In the genomic region with DNA sequence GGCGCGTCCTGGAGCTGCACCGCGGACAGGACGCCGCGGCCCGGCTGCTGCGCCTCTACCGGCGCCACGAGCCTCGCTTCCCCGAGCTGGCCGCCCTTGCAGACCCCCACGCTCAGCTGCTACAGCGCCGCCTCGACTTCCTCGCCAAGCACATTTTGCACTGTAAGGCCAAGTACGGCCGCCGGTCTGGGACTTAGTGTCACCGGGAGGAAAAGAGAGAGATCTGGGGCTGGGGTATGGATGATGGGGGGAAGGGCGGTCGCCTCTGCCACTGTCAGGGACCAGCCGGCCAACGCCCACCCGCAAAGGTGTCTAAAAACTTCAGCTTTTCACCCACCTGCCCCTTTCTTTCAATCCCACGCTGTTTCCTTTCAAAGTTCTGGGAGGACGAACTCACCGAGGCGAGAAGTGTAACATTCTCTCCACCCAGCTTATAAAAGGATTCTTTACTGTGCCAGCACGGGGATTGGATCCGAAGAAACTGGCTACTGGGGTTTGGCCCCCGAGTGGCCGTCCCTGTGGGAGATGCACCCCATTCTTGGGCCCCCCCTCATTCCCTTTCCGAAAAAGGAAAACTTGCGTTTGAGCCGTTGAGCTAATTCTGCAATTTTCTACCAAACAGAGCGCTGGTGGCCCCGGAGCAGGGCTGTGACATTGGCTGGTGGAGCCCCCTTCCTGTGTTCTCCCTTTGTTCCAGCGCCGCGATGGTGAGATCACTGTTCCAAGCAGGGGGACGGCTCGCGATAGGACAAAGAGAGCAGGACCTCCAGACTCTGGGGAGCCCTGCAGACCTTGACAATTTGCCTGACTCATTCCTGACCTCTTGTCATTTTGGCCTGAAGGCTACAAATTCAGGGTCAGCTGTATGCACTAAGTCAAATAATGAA, we compare ENCODE assay signal across 8 cellular contexts. TPM values are rescaled to one million over a fixed set of nuclear protein-coding genes. Genes with fewer than 3 reads are reported as not detected.
A peak's percentile ranks its signal among the peaks of the same experiment; 100 is the strongest.
DNase-seq lines count a peak whose midpoint lies in the region; ATAC-seq and TF ChIP-seq lines count a peak whose summit lies in the region.

No MANE protein-coding gene starts in this region.

- H3K79me2 ChIP-seq in PC-3 (ENCODE audit: low read length), result peaks cover 38% of the 10 kb centered on the region

- no peak for TF ChIP-seq EP300 in transverse colon (IDR thresholded peaks at IDR 0.05; ENCODE audit: low read depth)

- H3K9ac ChIP-seq in PC-3 (ENCODE audit: low read length), result peak overlapping the region; percentile 86

- H3K27ac Mint-ChIP-seq in dendritic cell treated with granulocyte-macrophage colony-stimulating factor and Interleukin-4, amounts not matched to agents 40 ng/mL and 50 ng/mL, for 4 days, result no peak overlapping the region

- H3F3A ChIP-seq in PC-3 (ENCODE audit: low read length, unreplicated experiment), result no peaks in the 10 kb centered on the region

- peak; percentile 89 for DNase-seq in ELR (ENCODE audit: low read depth)
- peak; percentile 82 for DNase-seq in H7
- DNase-seq in PC-3, result peak; percentile 32
- DNase-seq in lower lobe of right lung, result peak; percentile 46
- DNase-seq in transverse colon, result peak; percentile 8

- TF ChIP-seq CTCF in PC-3 (conservative IDR thresholded peaks at IDR 0.05; ENCODE audit: low read depth, low read length), result no peak
- TF ChIP-seq CTCF in lower lobe of right lung (IDR thresholded peaks at IDR 0.05), result no peak
- no peak for TF ChIP-seq CTCF in transverse colon (IDR thresholded peaks at IDR 0.05)

- H3K4me2 ChIP-seq in PC-3 (ENCODE audit: low read length), result peak overlapping the region; percentile 87

- no peak for TF ChIP-seq POLR2A in transverse colon (IDR thresholded peaks at IDR 0.05)

- H3K9me3 ChIP-seq in PC-3 (ENCODE audit: low read length), result no peaks in the 10 kb centered on the region
- no peaks in the 10 kb centered on the region for H3K9me3 ChIP-seq in lower lobe of right lung
- H3K9me3 ChIP-seq in transverse colon, result no peaks in the 10 kb centered on the region

- no peak for ATAC-seq in PC-3
- ATAC-seq in lower lobe of right lung, result no peak
- no peak for ATAC-seq in HG03135 (IDR thresholded peaks at IDR 0.05; ENCODE audit: unreplicated experiment)
- ATAC-seq in GM21515 (IDR thresholded peaks at IDR 0.05; ENCODE audit: unreplicated experiment), result no peak

- peak overlapping the region; percentile 56 for H3K4me3 Mint-ChIP-seq in dendritic cell treated with granulocyte-macrophage colony-stimulating factor and Interleukin-4, amounts not matched to agents 40 ng/mL and 50 ng/mL, for 4 days

- H3K27ac ChIP-seq in PC-3 (ENCODE audit: low read length), result peak overlapping the region; percentile 93
- H3K27ac ChIP-seq in lower lobe of right lung, result no peak overlapping the region
- no peak overlapping the region for H3K27ac ChIP-seq in transverse colon

- no peaks in the 10 kb centered on the region for H3K9me2 ChIP-seq in PC-3 (replicated peaks; ENCODE audit: low read length)

- in situ Hi-C loops in transverse colon (cut with MboI; ENCODE audit: low pct_ligation_motif_present in 1 of 4, low pct_unique_long_range_greater_than_20kb in 1 of 4, low sequenced_read_pairs in 3 of 4), result loop anchor here (5.0 to 25.0 kb wide), 9 partner anchors 192 to 875 kb away; no protein-coding TSS in a partner anchor

- 0 to 9% methylated on average over 2 to 32 of the region's 48 CpGs for WGBS in transverse colon (ENCODE audit: low coverage in 1 of 2), 2 donors

- H3K27me3 Mint-ChIP-seq in dendritic cell treated with granulocyte-macrophage colony-stimulating factor and Interleukin-4, amounts not matched to agents 40 ng/mL and 50 ng/mL, for 4 days, result peaks cover 70% of the 10 kb centered on the region

- H3K36me3 ChIP-seq in H7 (replicated peaks; ENCODE audit: control insufficient read depth, insufficient read depth, low read length), result no peaks in the 10 kb centered on the region
- no peaks in the 10 kb centered on the region for H3K36me3 ChIP-seq in PC-3 (ENCODE audit: low read depth, low read length)
- H3K36me3 ChIP-seq in lower lobe of right lung, result no peaks in the 10 kb centered on the region
- H3K36me3 ChIP-seq in transverse colon, result no peaks in the 10 kb centered on the region

- peaks cover 7% of the 10 kb centered on the region for H4K20me1 ChIP-seq in PC-3 (ENCODE audit: low read length)

- POLR2A ChIA-PET in PC-3 (lab: Charles Lee; ENCODE audit: unreplicated experiment), result no interaction called here

- peak overlapping the region; percentile 60 for H3K4me3 ChIP-seq in H7 (ENCODE audit: insufficient read depth, low read depth, low read length)
- H3K4me3 ChIP-seq in PC-3 (ENCODE audit: low read length), result peak overlapping the region; percentile 88
- H3K4me3 ChIP-seq in lower lobe of right lung, result peak overlapping the region; percentile 65
- peak overlapping the region; percentile 23 to 52 (median 48) for H3K4me3 ChIP-seq in transverse colon

- H3K9me3 Mint-ChIP-seq in dendritic cell treated with granulocyte-macrophage colony-stimulating factor and Interleukin-4, amounts not matched to agents 40 ng/mL and 50 ng/mL, for 4 days, result no peaks in the 10 kb centered on the region

- peaks cover 18% of the 10 kb centered on the region for H3K4me1 Mint-ChIP-seq in dendritic cell treated with granulocyte-macrophage colony-stimulating factor and Interleukin-4, amounts not matched to agents 40 ng/mL and 50 ng/mL, for 4 days (ENCODE audit: low read depth)

- no peak overlapping the region; the same call in 1 of the 2 replicates for H2AFZ ChIP-seq in PC-3 (ENCODE audit: low read length)

- CTCF ChIA-PET in PC-3 (lab: Charles Lee), result interaction anchor here (1.1 kb wide), 1 partner anchor 202 kb away, joined by 17 read pairs; no protein-coding TSS in a partner anchor

- H3K4me1 ChIP-seq in PC-3 (ENCODE audit: insufficient read depth, low read length), result peaks cover 63% of the 10 kb centered on the region
- peaks cover 18% of the 10 kb centered on the region for H3K4me1 ChIP-seq in lower lobe of right lung
- H3K4me1 ChIP-seq in transverse colon, result peaks cover 11 to 35% (median 21%) of the 10 kb centered on the region in 4 donors

- intact Hi-C loops in PC-3 (cut with micrococcal nuclease) (loop anchor here (5.0 to 10.0 kb wide), 7 partner anchors 102 to 415 kb away; a partner anchor contains a TSS), lower lobe of right lung (cut with DNase I) (loop anchor here (5.0 kb wide), 1 partner anchor 637 kb away; no protein-coding TSS in a partner anchor), transverse colon (cut with DNase I; ENCODE audit: low total_unique reads) (loop anchor here (5.0 to 10.0 kb wide), 3 partner anchors 202 to 647 kb away; no protein-coding TSS in a partner anchor)
- intact Hi-C loops in dendritic cell treated with granulocyte-macrophage colony-stimulating factor and Interleukin-4, amounts not matched to agents 40 ng/mL and 50 ng/mL, for 4 days (cut with micrococcal nuclease), result loop anchor here (5.0 kb wide), 2 partner anchors 42 to 437 kb away; a partner anchor contains a TSS

- H3K27me3 ChIP-seq in H7 (ENCODE audit: control insufficient read depth, insufficient read depth, low read length), result peaks cover 29% of the 10 kb centered on the region
- H3K27me3 ChIP-seq in PC-3 (ENCODE audit: low read length), result no peaks in the 10 kb centered on the region
- H3K27me3 ChIP-seq in lower lobe of right lung (ENCODE audit: low read depth), result peaks cover 29% of the 10 kb centered on the region
- H3K27me3 ChIP-seq in transverse colon, result peaks cover 91% of the 10 kb centered on the region

- no peaks in the 10 kb centered on the region for H3K36me3 Mint-ChIP-seq in dendritic cell treated with granulocyte-macrophage colony-stimulating factor and Interleukin-4, amounts not matched to agents 40 ng/mL and 50 ng/mL, for 4 days (ENCODE audit: low read depth)

- BruUV-seq in PC-3 (replicated peaks; lab: Mats Ljungman, UMichigan), result TSS peak; percentile 73

RNA-seq across cellular contexts. Expression of a gene that starts 1.7 kb away (rescaled TPM):
- total RNA-seq in H7 (2014; rRNA removed; shearing (Covaris generic)), result 20.6 TPM in 2 replicates
- total RNA-seq in PC-3 (2014; rRNA removed) (71.4 and 97.1 TPM in 2 replicates), lower lobe of right lung (1.5 TPM), transverse colon (1 to 10 TPM in 1 of 4 donors, under 1 TPM in 2, not detected in 1; 0.14 to 2.6 (median 0.64) TPM)

RNA-seq across cellular contexts. Expression of a gene that starts 42.6 kb away (rescaled TPM):
- 16.9 and 18.8 TPM in 2 replicates for total RNA-seq in H7 (2014; rRNA removed; shearing (Covaris generic))
- 14.0 TPM in 2 replicates for total RNA-seq in PC-3 (2014; rRNA removed)
- 62.8 TPM for total RNA-seq in lower lobe of right lung
- 10 to 100 TPM; 17.9 to 93.9 (median 37.5) TPM for total RNA-seq in transverse colon

Comparison
In these comparisons a context has a peak if more than half of its experiments do, and no peak if none do; other contexts are left out.
1. DNase-seq: peak in every context shown above with its lines; median percentile 89 in ELR; 82 in H7; 46 in lower lobe of right lung; 32 in PC-3; 8 in transverse colon.